Comparison of ENCODE assay signal across 28 cellular contexts in the genomic region with DNA sequence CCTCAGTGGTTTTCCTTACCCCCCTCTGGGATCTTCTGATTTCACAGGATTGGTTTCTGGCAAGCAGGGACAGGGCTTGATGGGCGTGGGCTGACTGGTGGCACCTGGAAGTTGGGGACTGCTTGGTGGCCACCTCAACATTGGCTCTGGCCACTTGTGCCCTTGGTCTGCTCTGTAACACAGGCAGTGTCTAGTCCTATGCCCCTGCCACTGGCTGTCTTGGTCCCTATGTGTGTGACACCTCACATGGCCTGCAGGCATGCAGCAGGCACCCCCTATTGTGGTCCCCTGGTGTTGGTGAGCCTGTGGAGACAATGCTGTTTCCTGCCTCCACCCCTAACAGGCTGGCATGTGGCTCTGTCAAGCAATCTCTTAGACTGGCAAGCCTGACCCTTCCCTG.
"Had no signal": no experiment of that assay in that cellular context is flagged by ENCODE, and none has a peak within 500 bp of the region (broad histone marks: within the 10 kb centered on the region; RNA-seq: fewer than 3 reads in every experiment).

No MANE protein-coding gene starts in this region.

- H3K9me3 ChIP-seq: left ventricle myocardium inferior, pancreas, prostate gland, suprapubic skin, thoracic aorta, uterus had no signal

- H3K36me3 Mint-ChIP-seq: mesothelial cell of epicardium, naive B cell, type B pancreatic cell had no signal

- H3K4me3 ChIP-seq: left ventricle myocardium inferior, lung, pancreas, prostate gland, skin epidermis, suprapubic skin, thoracic aorta, tibial artery, uterus had no signal

- H3K27ac Mint-ChIP-seq: mesothelial cell of epicardium, naive B cell, nephron, type B pancreatic cell had no signal

- ATAC-seq: left cardiac atrium, pancreas, right cardiac atrium, sciatic nerve had no signal

- H3K4me1 ChIP-seq: left ventricle myocardium inferior, pancreas, prostate gland, suprapubic skin, tibial artery, uterus had no signal

- H3K27ac ChIP-seq: left ventricle myocardium inferior, pancreas, prostate gland, skin epidermis, suprapubic skin, thoracic aorta, tibial artery, uterus had no signal

- H3K4me3 Mint-ChIP-seq: mesothelial cell of epicardium, naive B cell, nephron, neural crest cell, type B pancreatic cell had no signal

- H3K4me1 Mint-ChIP-seq: mesothelial cell of epicardium, naive B cell, nephron, neural crest cell had no signal

- H3K27me3 ChIP-seq: pancreas, suprapubic skin, tibial artery, uterus had no signal

- H3K9me3 Mint-ChIP-seq: nephron, neural crest cell, type B pancreatic cell had no signal

- H3K36me3 ChIP-seq: left ventricle myocardium inferior, pancreas, prostate gland, suprapubic skin, thoracic aorta, tibial artery, uterus had no signal

- H3K27me3 Mint-ChIP-seq: type B pancreatic cell had no signal

- DNase-seq: hippocampal formation; kidney glomerular epithelial cell; left cardiac atrium; left ventricle myocardium inferior; mesendoderm; naive B cell; nucleus accumbens; pancreas; retina; right cardiac atrium; stimulated activated CD4-positive, alpha-beta T cell treated with anti-CD3 and anti-CD28 coated beads, Interleukin-12 subunit alpha, Interleukin-12 subunit beta, amount 100 ng/mL, for 4 hours; stimulated activated CD4-positive, alpha-beta T cell treated with anti-CD3 and anti-CD28 coated beads, Interleukin-15, amount 100 ng/mL, for 24 hours; stimulated activated CD4-positive, alpha-beta T cell treated with anti-CD3 and anti-CD28 coated beads, Interleukin-2, amount 100 ng/mL, for 24 hours; stimulated activated CD4-positive, alpha-beta T cell treated with anti-CD3 and anti-CD28 coated beads, Interleukin-4, amount 100 ng/mL, for 1 hour; stimulated activated naive CD4-positive, alpha-beta T cell treated with Interleukin-2 at 50 U/mL for 16 hours; tibial artery; uterus had no signal

- FAIRE-seq: keratinocyte, pancreas had no signal
